11 cellular contexts compared by ENCODE assay signal in the genomic region with DNA sequence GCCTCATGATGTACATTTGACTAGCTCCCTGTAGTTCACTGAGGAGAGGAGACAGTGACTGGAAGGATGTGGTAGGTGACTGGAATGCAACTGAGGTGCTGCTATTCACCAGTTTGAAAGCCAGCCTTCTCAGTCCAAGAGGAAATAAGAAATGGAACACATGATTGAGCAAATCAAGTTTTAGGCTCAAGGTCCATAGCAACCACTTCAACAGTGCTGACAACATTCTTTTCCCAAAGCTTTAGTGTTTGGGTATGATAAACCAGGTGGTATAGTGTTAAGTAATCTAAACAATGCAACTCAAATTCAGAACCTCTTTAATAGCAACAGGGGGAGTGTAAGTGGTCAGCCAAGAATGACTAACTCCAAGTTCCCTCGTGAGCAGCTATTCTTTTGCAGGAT. TPM values are rescaled to one million over a fixed set of nuclear protein-coding genes. Genes with fewer than 3 reads are reported as not detected.
DNase-seq lines count a peak whose midpoint lies in the region; ATAC-seq and TF ChIP-seq lines count a peak whose summit lies in the region.
"Had no signal": no experiment of that assay in that cellular context is flagged by ENCODE, and none has a peak within 500 bp of the region (broad histone marks: within the 10 kb centered on the region; RNA-seq: fewer than 3 reads in every experiment).

No MANE protein-coding gene starts in this region.

- H3K27me3 Mint-ChIP-seq in activated CD4-positive, alpha-beta T cell treated with anti-CD3 and anti-CD28 coated beads for 36 hours = no peaks in the 10 kb centered on the region
- H3K27me3 Mint-ChIP-seq: activated naive CD4-positive, alpha-beta T cell treated with anti-CD3 and anti-CD28 coated beads, Interleukin-2, amount 10 ng/mL, durations not matched to agents 7 days and 5 days had no signal

- no peak for TF ChIP-seq CTCF in choroid plexus epithelial cell (conservative IDR thresholded peaks at IDR 0.05; ENCODE audit: low read depth, low read length)
- no peak for TF ChIP-seq CTCF in upper lobe of right lung (IDR thresholded peaks at IDR 0.05)

- no peaks in the 10 kb centered on the region for H3K9me3 ChIP-seq in upper lobe of right lung

- CTCF ChIA-PET in activated CD4-positive, alpha-beta T cell treated with anti-CD3 and anti-CD28 coated beads for 36 hours (lab: Charles Lee) = no interaction called here

- H3K4me1 ChIP-seq in upper lobe of right lung = peaks cover 17% of the 10 kb centered on the region

- H3K4me1 Mint-ChIP-seq in activated CD4-positive, alpha-beta T cell treated with anti-CD3 and anti-CD28 coated beads for 36 hours = peaks cover 2% of the 10 kb centered on the region
- H3K4me1 Mint-ChIP-seq: activated naive CD4-positive, alpha-beta T cell treated with anti-CD3 and anti-CD28 coated beads, Interleukin-2, amount 10 ng/mL, durations not matched to agents 7 days and 5 days had no signal

- no peak for DNase-seq in activated CD4-positive, alpha-beta T cell treated with anti-CD3 and anti-CD28 coated beads for 36 hours
- no peak for DNase-seq in activated CD4-positive, alpha-beta T cell treated with anti-CD3 and anti-CD28 coated beads, Interleukin-2, amount 50 U/mL, for 4 hours
- DNase-seq in choroid plexus epithelial cell (ENCODE audit: low read depth) (peak; percentile 94), left lobe of liver (ENCODE audit: low spot score) (no peak), upper lobe of right lung (no peak), SKM-1 (lab: John Stamatoyannopoulos, UW; ENCODE audit: unreplicated experiment) (no peak), NCI-H1417 (lab: John Stamatoyannopoulos, UW) (no peak)
- DNase-seq: activated naive CD4-positive, alpha-beta T cell treated with anti-CD3 and anti-CD28 coated beads, Interleukin-2, amount 10 ng/mL, durations not matched to agents 7 days and 5 days; NCI-H1694 treated with DMSO at 0.1 percent for 48 hours had no signal

- no peaks in the 10 kb centered on the region for H3K9me3 Mint-ChIP-seq in activated CD4-positive, alpha-beta T cell treated with anti-CD3 and anti-CD28 coated beads for 36 hours (ENCODE audit: low read depth)
- H3K9me3 Mint-ChIP-seq: activated naive CD4-positive, alpha-beta T cell treated with anti-CD3 and anti-CD28 coated beads, Interleukin-2, amount 10 ng/mL, durations not matched to agents 7 days and 5 days had no signal

- H3K27me3 ChIP-seq in upper lobe of right lung = no peaks in the 10 kb centered on the region

- H3K4me3 ChIP-seq in choroid plexus epithelial cell (ENCODE audit: low read depth, low read length) (no peak overlapping the region), upper lobe of right lung (no peak overlapping the region)

- intact Hi-C loops in activated CD4-positive, alpha-beta T cell treated with anti-CD3 and anti-CD28 coated beads for 36 hours (cut with DNase I, micrococcal nuclease) = no loop called here
- intact Hi-C loops in upper lobe of right lung (cut with DNase I) = no loop called here

- peak overlapping the region; percentile 62 for H3K27ac ChIP-seq in upper lobe of right lung

- POLR2A ChIA-PET in activated CD4-positive, alpha-beta T cell treated with anti-CD3 and anti-CD28 coated beads for 36 hours (lab: Charles Lee) = interaction anchor here (0.5 kb wide), 1 partner anchor 81 kb away, joined by 3 read pairs; no protein-coding TSS in a partner anchor

- H3K27ac Mint-ChIP-seq in activated CD4-positive, alpha-beta T cell treated with anti-CD3 and anti-CD28 coated beads for 36 hours = no peak overlapping the region
- H3K27ac Mint-ChIP-seq: activated naive CD4-positive, alpha-beta T cell treated with anti-CD3 and anti-CD28 coated beads, Interleukin-2, amount 10 ng/mL, durations not matched to agents 7 days and 5 days had no signal

- peak; percentile 47 for ATAC-seq in activated CD4-positive, alpha-beta T cell treated with anti-CD3 and anti-CD28 coated beads for 36 hours
- ATAC-seq in left lobe of liver (peak; percentile 71), upper lobe of right lung (peak; percentile 76), HG03565 (IDR thresholded peaks at IDR 0.05; ENCODE audit: unreplicated experiment) (no peak)

- no peak overlapping the region for H3K4me3 Mint-ChIP-seq in activated CD4-positive, alpha-beta T cell treated with anti-CD3 and anti-CD28 coated beads for 36 hours
- H3K4me3 Mint-ChIP-seq: activated naive CD4-positive, alpha-beta T cell treated with anti-CD3 and anti-CD28 coated beads, Interleukin-2, amount 10 ng/mL, durations not matched to agents 7 days and 5 days had no signal

- H3K36me3 ChIP-seq in upper lobe of right lung = no peaks in the 10 kb centered on the region

- no peaks in the 10 kb centered on the region for H3K36me3 Mint-ChIP-seq in activated CD4-positive, alpha-beta T cell treated with anti-CD3 and anti-CD28 coated beads for 36 hours (ENCODE audit: low read depth)

RNA-seq across cellular contexts. Expression of gene ZHX3, which starts 9.2 kb away (rescaled TPM):
- 10 to 100 TPM; 12.8 to 15.4 TPM for total RNA-seq in activated CD4-positive, alpha-beta T cell treated with anti-CD3 and anti-CD28 coated beads for 36 hours
- total RNA-seq in left lobe of liver (51.4 TPM), upper lobe of right lung (45.3 TPM)

RNA-seq across cellular contexts. Expression of gene LPIN3, which starts 32.3 kb away (rescaled TPM):
- total RNA-seq in activated CD4-positive, alpha-beta T cell treated with anti-CD3 and anti-CD28 coated beads for 36 hours = 1 to 10 TPM; 4.0 TPM
- total RNA-seq in left lobe of liver (32.2 TPM), upper lobe of right lung (18.4 TPM)

RNA-seq across cellular contexts. Expression of gene EMILIN3, which starts 58.3 kb away (rescaled TPM):
- total RNA-seq in activated CD4-positive, alpha-beta T cell treated with anti-CD3 and anti-CD28 coated beads for 36 hours = under 1 TPM; 0.05 to 0.16 TPM
- total RNA-seq in left lobe of liver (0.30 TPM), upper lobe of right lung (not detected)
- total RNA-seq: T-helper 2 cell treated with Interferon-gamma antibody and Interleukin-4, amounts not matched to agents 100 ng/mL and 5 ng/mL, for 36 hours had no signal
